ENCODE assay signal across 15 cellular contexts in the genomic region with DNA sequence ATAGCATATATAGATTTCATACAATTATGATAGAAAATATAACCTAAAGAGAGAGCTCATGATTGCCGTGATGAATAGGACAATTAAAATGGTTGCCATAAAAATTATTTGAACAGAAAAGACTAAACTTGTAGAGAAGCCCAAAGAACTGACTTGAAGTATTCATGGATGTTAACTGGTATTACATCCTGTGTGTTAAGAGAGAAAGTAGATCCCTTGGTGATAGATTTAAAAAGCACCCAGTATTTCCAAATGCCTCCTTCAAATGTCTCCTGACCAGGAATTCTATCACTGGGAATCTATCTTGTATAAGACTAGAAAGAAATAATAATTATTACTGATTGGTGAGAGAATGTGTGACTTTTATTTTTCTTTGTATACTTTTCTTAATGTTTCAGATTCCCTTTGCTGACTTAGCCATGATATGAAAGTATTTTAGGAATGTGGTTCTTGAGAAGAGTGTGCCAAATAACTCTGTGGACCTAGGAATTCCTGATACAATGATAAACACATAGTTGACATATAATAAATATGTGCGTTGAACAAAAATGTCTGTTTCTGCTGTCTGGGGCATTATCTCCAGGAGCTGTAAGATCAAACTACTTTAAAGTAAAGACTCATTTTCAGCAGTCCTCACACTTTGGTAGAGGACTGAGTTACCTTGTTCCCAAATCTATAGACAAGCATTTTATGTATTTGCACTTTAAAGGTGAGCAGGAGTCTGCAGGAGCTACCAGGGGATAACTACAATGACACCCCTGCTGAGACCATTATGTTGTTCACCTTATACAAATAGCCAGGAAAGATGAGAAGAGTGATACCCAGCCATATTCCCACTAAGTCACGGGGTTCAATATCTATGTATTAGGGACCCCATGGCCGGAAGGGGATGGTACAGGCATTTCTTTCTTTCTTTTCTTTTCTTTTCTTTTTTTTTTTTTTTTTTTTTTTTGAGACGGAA.
DNase-seq lines count a peak whose midpoint lies in the region; TF ChIP-seq lines count a peak whose summit lies in the region.
"Had no signal": no experiment of that assay in that cellular context is flagged by ENCODE, and none has a peak within 500 bp of the region (broad histone marks: within the 10 kb centered on the region; RNA-seq: fewer than 3 reads in every experiment).

No MANE protein-coding gene starts in this region.

- TF ChIP-seq CTCF in fibroblast of pulmonary artery (IDR thresholded peaks at IDR 0.05; ENCODE audit: low read length, missing control alignments) (no peak), retinal pigment epithelial cell (conservative IDR thresholded peaks at IDR 0.05; ENCODE audit: low read depth, low read length) (no peak), GM20000 (IDR thresholded peaks at IDR 0.05; ENCODE audit: extremely low read depth, missing control alignments) (no peak)

- DNase-seq in NCI-H1417 (lab: John Stamatoyannopoulos, UW) (peak in 2 of 3 experiments; percentile 32 to 71), NCI-H1417 treated with DMSO at 0.1 percent for 48 hours (lab: John Stamatoyannopoulos, UW) (no peak), NCI-H748 (lab: John Stamatoyannopoulos, UW; ENCODE audit: unreplicated experiment) (peak; percentile 86), fibroblast of pulmonary artery (ENCODE audit: low read depth) (peak; percentile 31), retinal pigment epithelial cell (ENCODE audit: low read depth) (peak; percentile 48), NAMALWA (ENCODE audit: low spot score) (no peak), GM20000 (ENCODE audit: low spot score) (no peak), medulla oblongata (ENCODE audit: extremely low spot score) (no peak)
- DNase-seq: activated B cell treated with CpG ODN at 0.5 μM for 24 hours; activated CD8-positive, alpha-beta memory T cell treated with anti-CD3 and anti-CD28 coated beads, Interleukin-2, amount 10 ng/mL, durations not matched to agents 7 days and 5 days; activated naive CD4-positive, alpha-beta T cell treated with Interleukin-2 at 50 U/mL for 16 hours; hippocampal formation; Kasumi-1; NCI-H2029 treated with DMSO at 0.1 percent for 48 hours; stimulated activated naive CD8-positive, alpha-beta T cell treated with anti-CD3 and anti-CD28 coated beads, Interleukin-15, Interleukin-2, amounts not matched to agents 100 U/mL and 50 U/mL, for 24 hours had no signal

- no peak overlapping the region for H3K4me3 ChIP-seq in fibroblast of pulmonary artery (replicated peaks; ENCODE audit: low read depth, low read length)
- no peak overlapping the region for H3K4me3 ChIP-seq in retinal pigment epithelial cell (ENCODE audit: low read length)

Comparison
In these comparisons a context has a peak if more than half of its experiments do, and no peak if none do; other contexts are left out.
1. DNase-seq: peak in NCI-H1417 (2 of 3), NCI-H748 (single experiment), fibroblast of pulmonary artery (single experiment) and retinal pigment epithelial cell (single experiment); none in NCI-H1417 treated with DMSO at 0.1 percent for 48 hours (single experiment), NAMALWA (single experiment), GM20000 (single experiment) and medulla oblongata (single experiment).